In the genomic region with DNA sequence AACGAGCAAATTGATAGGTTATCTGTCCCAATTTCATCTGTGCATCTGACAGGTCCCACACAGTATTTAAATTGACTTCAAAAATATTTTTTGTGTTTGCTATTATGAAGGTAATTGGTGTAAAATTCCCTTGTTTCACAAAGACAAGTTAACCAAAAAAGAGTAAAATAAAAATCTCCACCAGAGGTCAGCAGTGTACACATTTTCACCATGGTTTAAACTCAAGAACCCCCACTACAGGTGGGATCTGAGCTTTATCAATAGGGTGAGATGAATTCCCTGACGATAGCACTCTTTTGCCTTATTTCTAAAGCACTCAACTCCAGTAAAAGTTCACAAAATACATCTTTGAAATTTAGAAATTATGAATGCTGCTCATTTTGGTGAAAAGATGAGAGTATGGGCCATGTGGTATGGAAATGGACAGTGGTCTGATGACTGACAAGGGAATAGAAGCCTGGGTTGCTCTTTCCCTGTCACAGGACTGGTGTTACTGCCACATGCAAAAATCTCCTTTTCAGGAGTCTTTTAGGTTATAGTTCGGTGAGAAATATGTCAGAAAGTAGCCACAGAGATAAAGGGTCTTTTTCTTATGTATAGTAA, we compare ENCODE assay signal across 8 cellular contexts.
DNase-seq lines count a peak whose midpoint lies in the region; ATAC-seq and TF ChIP-seq lines count a peak whose summit lies in the region.

No MANE protein-coding gene starts in this region.

- POLR2A ChIA-PET in HEK293T (lab: Yijun Ruan, JAX), result no interaction called here

- no peak for ATAC-seq in left colon

- no peak overlapping the region for H3K4me3 ChIP-seq in NB4 (ENCODE audit: low read depth, low read length)
- no peak overlapping the region for H3K4me3 ChIP-seq in liver (ENCODE audit: low read depth in 1 of 3, low read length in 3 of 3)

- peak; percentile 18 for DNase-seq in SKM-1 treated with dmso at 0.1 percent for 144 hours (lab: John Stamatoyannopoulos, UW; ENCODE audit: unreplicated experiment)
- no peak for DNase-seq in SKM-1 (lab: John Stamatoyannopoulos, UW; ENCODE audit: unreplicated experiment)
- peak; percentile 10 for DNase-seq in HEK293T (ENCODE audit: extremely low spot score)
- DNase-seq in NB4 (ENCODE audit: low read depth), result peak; percentile 43
- peak; percentile 14 for DNase-seq in amniotic epithelial cell (ENCODE audit: low read depth)
- DNase-seq in left colon, result no peak
- no peak for DNase-seq in activated naive CD4-positive, alpha-beta T cell (lab: John Stamatoyannopoulos, UW)

- no peaks in the 10 kb centered on the region for H3K4me1 ChIP-seq in liver (ENCODE audit: control insufficient read depth in 4 of 4, insufficient read depth in 4 of 4, low read length in 3 of 4)

- no peaks in the 10 kb centered on the region for H3K9me3 ChIP-seq in liver (ENCODE audit: control insufficient read depth in 4 of 4, low read length in 3 of 4)

- no peaks in the 10 kb centered on the region for H3K27me3 ChIP-seq in liver (ENCODE audit: control insufficient read depth in 4 of 4, insufficient read depth in 4 of 4, low read length in 3 of 4)

- TF ChIP-seq CTCF in NB4 (IDR thresholded peaks at IDR 0.05; ENCODE audit: low read depth, low read length) (peak; percentile 34), liver (IDR thresholded peaks at IDR 0.05; ENCODE audit: low read depth, low read length, missing input control) (peak; percentile 38)

- TF ChIP-seq RAD21 in liver (IDR thresholded peaks at IDR 0.05), result peak; percentile 69 to 75

- 17% methylated on average over 3 of the region's 3 CpGs for WGBS in liver

- intact Hi-C loops in left colon (cut with DNase I, micrococcal nuclease), result no loop called here

- H3K27ac ChIP-seq in liver (ENCODE audit: low read depth in 1 of 2, low read length in 2 of 2), result no peak overlapping the region

- H3K36me3 ChIP-seq in liver (ENCODE audit: control insufficient read depth in 4 of 4, insufficient read depth in 3 of 4, low read depth in 1 of 4, low read length in 3 of 4), result no peaks in the 10 kb centered on the region

- TF ChIP-seq POLR2A in NB4 (IDR thresholded peaks at IDR 0.05; ENCODE audit: extremely low read depth, insufficient read length), result no peak

- CTCF ChIA-PET in HEK293T (lab: Yijun Ruan, JAX), result interaction anchor here (0.6 to 1.0 kb wide), 2 partner anchors 373 to 785 kb away, joined by 3 to 7 read pairs; no protein-coding TSS in a partner anchor

- no peak overlapping the region for H3K9ac ChIP-seq in liver (ENCODE audit: low read depth in 1 of 2, low read length in 2 of 2)

TF ChIP-seq in HEK293T, 16 proteins besides CTCF, POLR2A, EP300 and RAD21:
- TF ChIP-seq NFRKB (IDR thresholded peaks at IDR 0.05) (no peak), SUZ12 (IDR thresholded peaks at IDR 0.05) (no peak), HDGF (IDR thresholded peaks at IDR 0.05; ENCODE audit: borderline replicate concordance) (no peak), LEF1 (IDR thresholded peaks at IDR 0.05; ENCODE audit: borderline replicate concordance) (no peak), TARDBP (IDR thresholded peaks at IDR 0.05) (no peak), L3MBTL2 (conservative IDR thresholded peaks at IDR 0.05) (no peak), ELF4 (IDR thresholded peaks at IDR 0.05) (no peak), CTBP1 (IDR thresholded peaks at IDR 0.05; ENCODE audit: borderline replicate concordance) (no peak), FOXA1 (IDR thresholded peaks at IDR 0.05) (no peak), ZNF384 (IDR thresholded peaks at IDR 0.05) (no peak), FOXM1 (IDR thresholded peaks at IDR 0.05; ENCODE audit: borderline replicate concordance) (no peak), BHLHE40 (IDR thresholded peaks at IDR 0.05; ENCODE audit: borderline replicate concordance) (no peak), ARNT (IDR thresholded peaks at IDR 0.05) (no peak), FOXK2 (IDR thresholded peaks at IDR 0.05) (no peak), SP1 (IDR thresholded peaks at IDR 0.05) (no peak)
- TF ChIP-seq, protein P1, sequence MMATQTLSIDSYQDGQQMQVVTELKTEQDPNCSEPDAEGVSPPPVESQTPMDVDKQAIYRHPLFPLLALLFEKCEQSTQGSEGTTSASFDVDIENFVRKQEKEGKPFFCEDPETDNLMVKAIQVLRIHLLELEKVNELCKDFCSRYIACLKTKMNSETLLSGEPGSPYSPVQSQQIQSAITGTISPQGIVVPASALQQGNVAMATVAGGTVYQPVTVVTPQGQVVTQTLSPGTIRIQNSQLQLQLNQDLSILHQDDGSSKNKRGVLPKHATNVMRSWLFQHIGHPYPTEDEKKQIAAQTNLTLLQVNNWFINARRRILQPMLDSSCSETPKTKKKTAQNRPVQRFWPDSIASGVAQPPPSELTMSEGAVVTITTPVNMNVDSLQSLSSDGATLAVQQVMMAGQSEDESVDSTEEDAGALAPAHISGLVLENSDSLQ (IDR thresholded peaks at IDR 0.05), result no peak
TF ChIP-seq in HEK293T: peak in this region for 0.

TF ChIP-seq in liver, 16 proteins besides CTCF, POLR2A, EP300 and RAD21:
- TF ChIP-seq SP1 (IDR thresholded peaks at IDR 0.05) (no peak), MAX (IDR thresholded peaks at IDR 0.05) (no peak), NR2F2 (IDR thresholded peaks at IDR 0.05) (no peak), EGR1 (IDR thresholded peaks at IDR 0.05; ENCODE audit: low read depth in 2 of 2) (no peak), FOXA1 (IDR thresholded peaks at IDR 0.05) (no peak), GABPA (IDR thresholded peaks at IDR 0.05 in 1 of 2, conservative IDR thresholded peaks at IDR 0.05 in 1 of 2) (no peak), YY1 (IDR thresholded peaks at IDR 0.05) (no peak)

Comparison
In these comparisons a context has a peak if more than half of its experiments do, and no peak if none do; other contexts are left out.
1. DNase-seq: peak in SKM-1 treated with dmso at 0.1 percent for 144 hours (single experiment), HEK293T (single experiment), NB4 (single experiment) and amniotic epithelial cell (single experiment); none in SKM-1 (single experiment), left colon (0 of 2) and activated naive CD4-positive, alpha-beta T cell (0 of 4).